ENCODE assay signal across 8 cellular contexts in genomic region chr17:16653367-16654041, GRCh38. TPM values are rescaled to one million over a fixed set of nuclear protein-coding genes. Genes with fewer than 3 reads are reported as not detected.
DNase-seq lines count a peak whose midpoint lies in the region; ATAC-seq and TF ChIP-seq lines count a peak whose summit lies in the region.

Gene ZNF624 (minus strand): TSS chr17:16653850.

- peaks cover 20% of the 10 kb centered on the region for H3K4me1 Mint-ChIP-seq in activated naive CD8-positive, alpha-beta T cell (ENCODE audit: low read depth)

- peaks cover 4% of the 10 kb centered on the region for H3K27me3 Mint-ChIP-seq in activated naive CD8-positive, alpha-beta T cell

- H3K36me3 Mint-ChIP-seq in activated naive CD8-positive, alpha-beta T cell, result peaks cover 3% of the 10 kb centered on the region

- ATAC-seq in SK-N-SH treated with all-trans-retinoic acid at 6 μM for 48 hours, result peak; percentile 95

- peak within 1 kb of the TSS; percentile 77 for H3K4me3 ChIP-seq in HFF-Myc (replicated peaks; ENCODE audit: low read depth, low read length)

- TF ChIP-seq CTCF in HFF-Myc (IDR thresholded peaks at IDR 0.05; ENCODE audit: low read depth, low read length, missing control alignments), result no peak

- peak; percentile 79 for DNase-seq in GM04504 (ENCODE audit: low read depth)
- DNase-seq in HFF-Myc (ENCODE audit: extremely low read depth, low read depth), result peak; percentile 63
- peak; percentile 75 for DNase-seq in NAMALWA (ENCODE audit: low spot score)
- DNase-seq in glomerular visceral epithelial cell (ENCODE audit: extremely low spot score), result peak; percentile 95
- peak; percentile 78 for DNase-seq in occipital lobe (lab: John Stamatoyannopoulos, UW)

- no peaks in the 10 kb centered on the region for H3K9me3 Mint-ChIP-seq in activated naive CD8-positive, alpha-beta T cell (ENCODE audit: low read depth)

- peak within 1 kb of the TSS; percentile 83 for H3K27ac ChIP-seq in temporal lobe (ENCODE audit: low read depth, low read length)

- H3K4me3 Mint-ChIP-seq in activated naive CD8-positive, alpha-beta T cell, result peak within 1 kb of the TSS; percentile 92

- H3K27ac Mint-ChIP-seq in activated naive CD8-positive, alpha-beta T cell, result peak within 1 kb of the TSS; percentile 81

TF ChIP-seq in SK-N-SH treated with all-trans-retinoic acid at 6 μM for 48 hours, 23 proteins besides CTCF, POLR2A, EP300 and RAD21:
- TF ChIP-seq ZFP3 (CRISPR knock-in tag; IDR thresholded peaks at IDR 0.05) (0 out of 2 replicates have a peak, but pooled peaks have one; percentile 19), TSHZ2 (CRISPR knock-in tag; IDR thresholded peaks at IDR 0.05) (no peak), ARNTL (CRISPR knock-in tag; IDR thresholded peaks at IDR 0.05; ENCODE audit: borderline replicate concordance, low read depth) (no peak), RARB (CRISPR knock-in tag; IDR thresholded peaks at IDR 0.05) (no peak)
TF ChIP-seq in SK-N-SH treated with all-trans-retinoic acid at 6 μM for 48 hours: peak in this region for 1.

RNA-seq across cellular contexts. Expression of gene ZNF624, which starts in this region (rescaled TPM):
- 30.4 TPM for total RNA-seq in occipital lobe
- total RNA-seq in temporal lobe, result 17.0 TPM

Comparison
In these comparisons a context has a peak if more than half of its experiments do, and no peak if none do; other contexts are left out.
1. Peak in every context shown above with its lines: DNase-seq, ATAC-seq, H3K4me3 ChIP-seq and H3K27ac ChIP-seq.